Comparison of ENCODE assay signal across 28 cellular contexts in the genomic region with DNA sequence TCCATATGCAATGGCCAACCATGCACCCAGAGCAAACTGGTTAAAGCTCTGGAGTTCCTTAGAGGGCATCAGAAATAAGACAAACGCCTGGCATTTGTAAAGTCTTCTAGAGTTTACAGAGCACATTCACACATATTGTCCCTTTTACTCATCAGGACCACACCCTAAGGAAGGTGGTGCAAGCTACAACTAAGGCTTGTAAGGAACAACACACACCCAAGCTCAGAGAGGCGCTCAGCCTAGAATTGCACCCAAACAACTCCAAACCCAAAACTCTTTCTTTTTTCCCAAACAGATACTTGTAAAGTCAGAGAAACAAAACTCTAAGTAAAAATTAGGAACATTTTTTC. TPM values are rescaled to one million over a fixed set of nuclear protein-coding genes. Genes with fewer than 3 reads are reported as not detected.
"Had no signal": no experiment of that assay in that cellular context is flagged by ENCODE, and none has a peak within 500 bp of the region (broad histone marks: within the 10 kb centered on the region; RNA-seq: fewer than 3 reads in every experiment).

No MANE protein-coding gene starts in this region.

- H3K27ac ChIP-seq: SJCRH30, VCaP had no signal

- ATAC-seq: activated T-cell treated with anti-CD3 and anti-CD28 coated beads, Interleukin-2, amount 50 U/mL, for 4 hours; activated T-helper 17 cell treated with anti-CD3 and anti-CD28 coated beads, Interleukin-2, amount 50 U/mL, for 72 hours; Panc1 had no signal

- H3K27me3 ChIP-seq: SJCRH30 had no signal

- H3K9me2 ChIP-seq: SK-N-SH had no signal

- H3K4me3 ChIP-seq: SJCRH30 had no signal

- H3K4me2 ChIP-seq: SK-N-SH had no signal

- DNase-seq: activated CD4-positive, alpha-beta memory T cell treated with anti-CD3 and anti-CD28 coated beads for 36 hours; activated CD4-positive, alpha-beta T cell treated with anti-CD3 and anti-CD28 coated beads, Interleukin-2, amount 10 ng/mL, durations not matched to agents 7 days and 5 days; activated CD4-positive, CD25-positive, alpha-beta regulatory T cell; activated CD8-positive, alpha-beta memory T cell treated with anti-CD3 and anti-CD28 coated beads for 24 hours; activated gamma-delta T cell treated with Interleukin-2 at 50 U/mL for 16 hours; activated naive CD4-positive, alpha-beta T cell treated with anti-CD3 and anti-CD28 coated beads, Interleukin-2, amount 10 ng/mL, durations not matched to agents 7 days and 5 days; activated naive CD8-positive, alpha-beta T cell treated with anti-CD3 and anti-CD28 coated beads for 36 hours; activated T-cell treated with anti-CD3 and anti-CD28 coated beads, Interleukin-2, amount 50 U/mL, for 4 hours; KG1; NCI-H1048; NCI-H1930; NCI-H2171 treated with DMSO at 0.1 percent for 48 hours; NCI-H226; NCI-H526; NCI-H774; RPMI8226; SJCRH30; SK-N-SH; T-helper 1 cell had no signal

- H3K36me3 ChIP-seq: SJCRH30 had no signal

- H3K9ac ChIP-seq: SK-N-SH had no signal

- H3K4me1 ChIP-seq: SJCRH30 had no signal

RNA-seq across cellular contexts. Expression of gene SMPX, which starts 46.1 kb away (rescaled TPM):
- total RNA-seq: activated CD4-positive, alpha-beta memory T cell treated with anti-CD3 and anti-CD28 coated beads for 36 hours; activated CD4-positive, alpha-beta T cell treated with anti-CD3 and anti-CD28 coated beads, Interleukin-2, amount 10 ng/mL, durations not matched to agents 7 days and 5 days; activated naive CD8-positive, alpha-beta T cell treated with anti-CD3 and anti-CD28 coated beads for 36 hours; activated T-cell treated with anti-CD3 and anti-CD28 coated beads, Interleukin-2, amount 50 U/mL, for 4 hours; activated T-helper 17 cell treated with anti-CD3 and anti-CD28 coated beads, Interleukin-2, amount 50 U/mL, for 72 hours; LHCN-M2; NCI-H460; OCI-LY7; T-helper 2 cell treated with Interferon-gamma antibody and Interleukin-4, amounts not matched to agents 100 ng/mL and 5 ng/mL, for 36 hours had no signal
- polyA plus RNA-seq: IgD-negative memory B cell, SK-N-SH had no signal

RNA-seq across cellular contexts. Expression of gene KLHL34, which starts 53.7 kb away (rescaled TPM):
- total RNA-seq: LHCN-M2, M059J, NCI-H460, OCI-LY7, SJCRH30 had no signal
- polyA plus RNA-seq: SK-N-SH had no signal
